In genomic region chr14:90574640-90575131, GRCh38 we compare ENCODE assay signal across 12 cellular contexts.
DNase-seq lines count a peak whose midpoint lies in the region; ATAC-seq and TF ChIP-seq lines count a peak whose summit lies in the region.
"Had no signal": no experiment of that assay in that cellular context is flagged by ENCODE, and none has a peak within 500 bp of the region (broad histone marks: within the 10 kb centered on the region; RNA-seq: fewer than 3 reads in every experiment).

No MANE protein-coding gene starts in this region.

- H3K27me3 ChIP-seq in H7 (ENCODE audit: control insufficient read depth, insufficient read depth, low read length) (no peaks in the 10 kb centered on the region), neural progenitor cell (no peaks in the 10 kb centered on the region)

- POLR2A ChIA-PET in naive thymus-derived CD8-positive, alpha-beta T cell (lab: Charles Lee) = no interaction called here

- no peak overlapping the region for H3K4me3 ChIP-seq in H7 (ENCODE audit: insufficient read depth, low read depth, low read length)
- H3K4me3 ChIP-seq in neural progenitor cell = no peak overlapping the region
- H3K4me3 ChIP-seq: K562 had no signal

- peaks cover 3% of the 10 kb centered on the region for H3K36me3 Mint-ChIP-seq in chondrocyte (ENCODE audit: low read depth)
- H3K36me3 Mint-ChIP-seq in neural progenitor cell = peaks cover 10% of the 10 kb centered on the region
- no peaks in the 10 kb centered on the region for H3K36me3 Mint-ChIP-seq in immature natural killer cell
- no peaks in the 10 kb centered on the region for H3K36me3 Mint-ChIP-seq in naive thymus-derived CD8-positive, alpha-beta T cell
- H3K36me3 Mint-ChIP-seq: activated naive CD8-positive, alpha-beta T cell had no signal

- H3K4me1 ChIP-seq in neural progenitor cell = peaks cover 13% of the 10 kb centered on the region

- no peaks in the 10 kb centered on the region for H3K79me2 ChIP-seq in neural progenitor cell (ENCODE audit: low read depth)

- H3K36me3 ChIP-seq in H7 (replicated peaks; ENCODE audit: control insufficient read depth, insufficient read depth, low read length) = no peaks in the 10 kb centered on the region; the same call in 1 of the 2 replicates
- H3K36me3 ChIP-seq in neural progenitor cell = no peaks in the 10 kb centered on the region

- H3K4me1 Mint-ChIP-seq in chondrocyte (ENCODE audit: low read depth) (no peaks in the 10 kb centered on the region), neural progenitor cell (peaks cover 31% of the 10 kb centered on the region), immature natural killer cell (no peaks in the 10 kb centered on the region)
- no peaks in the 10 kb centered on the region for H3K4me1 Mint-ChIP-seq in naive thymus-derived CD8-positive, alpha-beta T cell

- DNase-seq in H7 (peak; percentile 84), NCI-H2081 treated with DMSO at 0.1 percent for 48 hours (lab: John Stamatoyannopoulos, UW) (peak; percentile 35), chondrocyte (ENCODE audit: low spot score) (peak; percentile 60), neural progenitor cell (ENCODE audit: low spot score) (no peak), immature natural killer cell (no peak), cerebellum (ENCODE audit: low spot score) (no peak)
- DNase-seq in naive thymus-derived CD8-positive, alpha-beta T cell = no peak
- DNase-seq: NCI-H446 had no signal

- H3K4me3 Mint-ChIP-seq in chondrocyte (ENCODE audit: unreplicated experiment) (no peak overlapping the region), neural progenitor cell (peak overlapping the region; percentile 42), immature natural killer cell (no peak overlapping the region)
- H3K4me3 Mint-ChIP-seq in naive thymus-derived CD8-positive, alpha-beta T cell = no peak overlapping the region
- H3K4me3 Mint-ChIP-seq: activated naive CD8-positive, alpha-beta T cell; dendritic cell treated with granulocyte-macrophage colony-stimulating factor and Interleukin-4, amounts not matched to agents 40 ng/mL and 50 ng/mL, for 4 days had no signal

- no peaks in the 10 kb centered on the region for H3K9me3 Mint-ChIP-seq in chondrocyte (ENCODE audit: low read depth)
- H3K9me3 Mint-ChIP-seq in neural progenitor cell = no peaks in the 10 kb centered on the region
- H3K9me3 Mint-ChIP-seq in immature natural killer cell = no peaks in the 10 kb centered on the region
- H3K9me3 Mint-ChIP-seq in naive thymus-derived CD8-positive, alpha-beta T cell = no peaks in the 10 kb centered on the region
- H3K9me3 Mint-ChIP-seq: dendritic cell treated with granulocyte-macrophage colony-stimulating factor and Interleukin-4, amounts not matched to agents 40 ng/mL and 50 ng/mL, for 4 days had no signal

- H3K27ac ChIP-seq in neural progenitor cell = no peak overlapping the region

- H4K20me1 ChIP-seq in neural progenitor cell (ENCODE audit: low read depth) = no peaks in the 10 kb centered on the region

- H3K9ac ChIP-seq in neural progenitor cell = no peak overlapping the region

- peak overlapping the region; percentile 27 for H3K4me2 ChIP-seq in neural progenitor cell

- no peaks in the 10 kb centered on the region for H3K9me3 ChIP-seq in neural progenitor cell (ENCODE audit: low read depth)

- H3F3A ChIP-seq in neural progenitor cell (ENCODE audit: low read depth) = peaks cover 11% of the 10 kb centered on the region

- H2AFZ ChIP-seq in neural progenitor cell (replicated peaks) = no peak overlapping the region

- TF ChIP-seq CTCF in chondrocyte (IDR thresholded peaks at IDR 0.05) (no peak), neural progenitor cell (IDR thresholded peaks at IDR 0.05) (no peak)

- ATAC-seq in GM21737 (IDR thresholded peaks at IDR 0.05; ENCODE audit: unreplicated experiment) = no peak
- ATAC-seq in naive thymus-derived CD8-positive, alpha-beta T cell = no peak

- H3K27me3 Mint-ChIP-seq in chondrocyte (ENCODE audit: low read depth) (no peaks in the 10 kb centered on the region), neural progenitor cell (ENCODE audit: insufficient read depth, low read depth) (peaks cover 12% of the 10 kb centered on the region), immature natural killer cell (ENCODE audit: low read depth in 3 of 3) (peaks cover 0 to 7% (median 0%) of the 10 kb centered on the region in 3 donors)
- H3K27me3 Mint-ChIP-seq in naive thymus-derived CD8-positive, alpha-beta T cell = no peaks in the 10 kb centered on the region
- H3K27me3 Mint-ChIP-seq: activated naive CD8-positive, alpha-beta T cell; dendritic cell treated with granulocyte-macrophage colony-stimulating factor and Interleukin-4, amounts not matched to agents 40 ng/mL and 50 ng/mL, for 4 days had no signal

- no peak overlapping the region for H3K27ac Mint-ChIP-seq in chondrocyte (ENCODE audit: unreplicated experiment)
- peak overlapping the region; percentile 34 for H3K27ac Mint-ChIP-seq in neural progenitor cell
- no peak overlapping the region for H3K27ac Mint-ChIP-seq in immature natural killer cell
- H3K27ac Mint-ChIP-seq in naive thymus-derived CD8-positive, alpha-beta T cell = no peak overlapping the region
- H3K27ac Mint-ChIP-seq: activated naive CD8-positive, alpha-beta T cell; dendritic cell treated with granulocyte-macrophage colony-stimulating factor and Interleukin-4, amounts not matched to agents 40 ng/mL and 50 ng/mL, for 4 days had no signal

Comparison
In these comparisons a context has a peak if more than half of its experiments do, and no peak if none do; other contexts are left out.
1. DNase-seq: peak in H7 (single experiment), NCI-H2081 treated with DMSO at 0.1 percent for 48 hours (single experiment) and chondrocyte (single experiment); none in neural progenitor cell (single experiment), immature natural killer cell (0 of 3), cerebellum (single experiment) and naive thymus-derived CD8-positive, alpha-beta T cell (0 of 10).